22 cellular contexts compared by ENCODE assay signal in the genomic region with DNA sequence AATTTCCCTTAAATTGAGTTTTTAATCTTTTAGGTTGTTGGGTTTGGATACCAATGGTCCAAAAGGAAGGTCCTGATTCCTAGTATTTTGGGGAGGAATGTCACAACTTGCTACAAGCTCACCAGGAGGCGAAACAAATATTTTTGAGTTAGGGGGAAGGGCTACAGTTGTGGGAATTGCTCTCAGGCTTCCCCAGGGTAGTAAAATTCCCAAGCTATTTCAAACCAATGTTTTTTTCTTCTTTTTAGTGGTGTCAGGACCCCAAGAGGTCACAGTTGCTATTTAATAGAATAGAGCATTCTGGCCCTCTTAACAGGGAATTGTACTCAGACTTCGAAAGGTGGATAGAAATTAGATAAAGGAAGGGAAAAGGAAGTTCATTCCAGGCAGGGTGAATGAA.
DNase-seq lines count a peak whose midpoint lies in the region; ATAC-seq and TF ChIP-seq lines count a peak whose summit lies in the region.
"Had no signal": no experiment of that assay in that cellular context is flagged by ENCODE, and none has a peak within 500 bp of the region (broad histone marks: within the 10 kb centered on the region; RNA-seq: fewer than 3 reads in every experiment).

No MANE protein-coding gene starts in this region.

- DNase-seq in G401 (ENCODE audit: low spot score): peak; percentile 59
- no peak for DNase-seq in SJCRH30
- no peak for DNase-seq in foreskin keratinocyte
- DNase-seq in stimulated activated CD4-positive, alpha-beta T cell treated with anti-CD3 and anti-CD28 coated beads, Interleukin-2, amount 100 ng/mL, for 24 hours: no peak
- DNase-seq in NCI-H524 treated with DMSO at 0.1 percent for 48 hours (lab: John Stamatoyannopoulos, UW): no peak
- no peak for DNase-seq in HuH-7.5 (ENCODE audit: low spot score)
- no peak for DNase-seq in Right ventricle myocardium inferior (ENCODE audit: missing footprints)
- DNase-seq: CD4-positive, CD25-positive, alpha-beta regulatory T cell; DND-41; GOT3; HFFc6; IMR-90; MM.1S; NCI-H2029; NCI-H446 treated with DMSO at 0.1 percent for 48 hours; NCI-H526 treated with DMSO at 0.1 percent for 48 hours; RPMI8226; SHP77 had no signal

- no peak overlapping the region for H3K4me3 Mint-ChIP-seq in nephron
- H3K4me3 Mint-ChIP-seq: CD4-positive, CD25-positive, alpha-beta regulatory T cell; HFFc6 had no signal

- H3K27ac ChIP-seq in SJCRH30 (peak overlapping the region; percentile 96), foreskin keratinocyte (peak overlapping the region; percentile 72)
- H3K27ac ChIP-seq: BLaER1, KMS-11 had no signal

- no peaks in the 10 kb centered on the region for H3K9me3 Mint-ChIP-seq in nephron

- peaks cover 61% of the 10 kb centered on the region for H3K4me1 Mint-ChIP-seq in nephron

- peak overlapping the region; percentile 73 to 96 (median 94) for H3K27ac Mint-ChIP-seq in nephron
- H3K27ac Mint-ChIP-seq: HFFc6 had no signal

- intact Hi-C loops in Right ventricle myocardium inferior (cut with DNase I): no loop called here

- no peaks in the 10 kb centered on the region for H3K27me3 ChIP-seq in SJCRH30
- no peaks in the 10 kb centered on the region for H3K27me3 ChIP-seq in foreskin keratinocyte
- H3K27me3 ChIP-seq: BLaER1 had no signal

- H3K4me3 ChIP-seq in SJCRH30: no peak overlapping the region
- H3K4me3 ChIP-seq: BLaER1, HAP-1 had no signal

- ATAC-seq in foreskin keratinocyte (no peak), Right ventricle myocardium inferior (no peak)

- no peaks in the 10 kb centered on the region for H3K27me3 Mint-ChIP-seq in nephron (ENCODE audit: low read depth)
- H3K27me3 Mint-ChIP-seq: CD4-positive, CD25-positive, alpha-beta regulatory T cell had no signal

- in situ Hi-C loops in G401 (cut with HindIII; ENCODE audit: low sequenced_read_pairs): no loop called here

- no peaks in the 10 kb centered on the region for H3K36me3 Mint-ChIP-seq in nephron (ENCODE audit: low read depth)
- H3K36me3 Mint-ChIP-seq: CD4-positive, CD25-positive, alpha-beta regulatory T cell had no signal

- no peaks in the 10 kb centered on the region for H3K36me3 ChIP-seq in SJCRH30
- H3K36me3 ChIP-seq: BLaER1, HAP-1 had no signal

- no peak for TF ChIP-seq CTCF in foreskin keratinocyte (conservative IDR thresholded peaks at IDR 0.05)
- no peak for TF ChIP-seq CTCF in nephron (IDR thresholded peaks at IDR 0.05; ENCODE audit: unreplicated experiment in 3 of 3)

- H3K9me3 ChIP-seq in SJCRH30 (replicated peaks): 0 out of 2 replicates have a peak, but pooled peaks cover 2% of the 10 kb centered on the region

- H3K4me1 ChIP-seq in SJCRH30 (peaks cover 39% of the 10 kb centered on the region), foreskin keratinocyte (peaks cover 18% of the 10 kb centered on the region)
- H3K4me1 ChIP-seq: BLaER1 had no signal
